Comparison of ENCODE assay signal across 10 cellular contexts in the genomic region with DNA sequence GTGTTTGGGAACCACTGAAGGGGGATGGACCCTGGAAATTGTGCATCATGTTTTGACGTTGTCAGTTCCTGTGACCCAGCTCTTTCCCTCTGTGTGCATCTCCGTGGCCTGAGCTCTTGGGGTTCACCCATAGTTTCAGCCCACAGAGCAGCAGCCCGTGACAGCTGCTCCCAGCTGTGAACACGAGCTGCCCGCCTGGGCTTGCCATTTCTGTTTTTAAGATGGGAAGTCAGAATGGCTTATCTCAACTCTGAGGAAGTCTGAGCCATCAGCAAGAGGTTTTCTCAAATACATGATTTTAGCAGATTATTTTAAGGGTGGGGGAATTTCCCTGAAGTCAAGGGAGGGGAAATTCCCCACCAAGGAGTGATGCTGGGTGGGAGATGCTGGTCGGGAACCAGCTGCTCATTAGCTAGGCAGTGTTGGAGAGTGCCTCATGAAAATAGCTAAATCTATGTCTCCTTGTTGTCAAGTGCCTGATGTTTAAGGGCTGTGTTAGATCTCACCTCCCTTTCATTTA. TPM values are rescaled to one million over a fixed set of nuclear protein-coding genes. Genes with fewer than 3 reads are reported as not detected.
DNase-seq lines count a peak whose midpoint lies in the region; ATAC-seq lines count a peak whose summit lies in the region.
"Had no signal": no experiment of that assay in that cellular context is flagged by ENCODE, and none has a peak within 500 bp of the region (broad histone marks: within the 10 kb centered on the region; RNA-seq: fewer than 3 reads in every experiment).

No MANE protein-coding gene starts in this region.

- H3K4me3 Mint-ChIP-seq in activated T-cell treated with anti-CD3 and anti-CD28 coated beads, Interleukin-2, amount 50 U/mL, for 24 hours = peak overlapping the region; percentile 69
- H3K4me3 Mint-ChIP-seq in stimulated activated effector memory CD8-positive, alpha-beta T cell treated with anti-CD3 and anti-CD28 coated beads, Interleukin-12 subunit alpha, Interleukin-12 subunit beta, amount 100 ng/mL, for 72 hours = peak overlapping the region; percentile 84

- peaks cover 47% of the 10 kb centered on the region for H3K36me3 Mint-ChIP-seq in activated T-cell treated with anti-CD3 and anti-CD28 coated beads, Interleukin-2, amount 50 U/mL, for 24 hours (ENCODE audit: low read depth)
- peaks cover 58% of the 10 kb centered on the region for H3K36me3 Mint-ChIP-seq in stimulated activated effector memory CD8-positive, alpha-beta T cell treated with anti-CD3 and anti-CD28 coated beads, Interleukin-12 subunit alpha, Interleukin-12 subunit beta, amount 100 ng/mL, for 72 hours

- no peaks in the 10 kb centered on the region for H3K27me3 Mint-ChIP-seq in activated T-cell treated with anti-CD3 and anti-CD28 coated beads, Interleukin-2, amount 50 U/mL, for 24 hours

- intact Hi-C loops in left colon (cut with DNase I, micrococcal nuclease) = no loop called here

- ATAC-seq in HG03460 (IDR thresholded peaks at IDR 0.05; ENCODE audit: unreplicated experiment) (peak; percentile 55), left colon (no peak)
- ATAC-seq in stimulated activated effector memory CD8-positive, alpha-beta T cell treated with anti-CD3 and anti-CD28 coated beads, Interleukin-12 subunit alpha, Interleukin-12 subunit beta, amount 100 ng/mL, for 72 hours = peak; percentile 76
- ATAC-seq: A549 had no signal

- H3K27ac Mint-ChIP-seq in activated T-cell treated with anti-CD3 and anti-CD28 coated beads, Interleukin-2, amount 50 U/mL, for 24 hours = peak overlapping the region; percentile 95
- peak overlapping the region; percentile 98 for H3K27ac Mint-ChIP-seq in stimulated activated effector memory CD8-positive, alpha-beta T cell treated with anti-CD3 and anti-CD28 coated beads, Interleukin-12 subunit alpha, Interleukin-12 subunit beta, amount 100 ng/mL, for 72 hours

- H3K9me3 Mint-ChIP-seq in activated T-cell treated with anti-CD3 and anti-CD28 coated beads, Interleukin-2, amount 50 U/mL, for 24 hours = no peaks in the 10 kb centered on the region
- no peaks in the 10 kb centered on the region for H3K9me3 Mint-ChIP-seq in stimulated activated effector memory CD8-positive, alpha-beta T cell treated with anti-CD3 and anti-CD28 coated beads, Interleukin-12 subunit alpha, Interleukin-12 subunit beta, amount 100 ng/mL, for 72 hours

- DNase-seq in NCI-H2171 treated with DMSO at 0.1 percent for 48 hours (lab: John Stamatoyannopoulos, UW) (peak; percentile 22), NCI-H2171 (lab: John Stamatoyannopoulos, UW) (no peak), left colon (peak; percentile 52 to 54), NCI-H2227 (lab: John Stamatoyannopoulos, UW; ENCODE audit: unreplicated experiment) (no peak), NCI-H2107 treated with DMSO at 0.1 percent for 48 hours (lab: John Stamatoyannopoulos, UW; ENCODE audit: unreplicated experiment) (no peak)
- peak; percentile 78 for DNase-seq in activated T-cell treated with anti-CD3 and anti-CD28 coated beads, Interleukin-2, amount 50 U/mL, for 24 hours
- peak in 1 of 2 donors; percentile 72 for DNase-seq in stimulated activated effector memory CD8-positive, alpha-beta T cell treated with anti-CD3 and anti-CD28 coated beads, Interleukin-12 subunit alpha, Interleukin-12 subunit beta, amount 100 ng/mL, for 72 hours (ENCODE audit: low spot score in 2 of 2)

- peaks cover 93% of the 10 kb centered on the region for H3K4me1 Mint-ChIP-seq in activated T-cell treated with anti-CD3 and anti-CD28 coated beads, Interleukin-2, amount 50 U/mL, for 24 hours (ENCODE audit: low read depth)
- peaks cover 92% of the 10 kb centered on the region for H3K4me1 Mint-ChIP-seq in stimulated activated effector memory CD8-positive, alpha-beta T cell treated with anti-CD3 and anti-CD28 coated beads, Interleukin-12 subunit alpha, Interleukin-12 subunit beta, amount 100 ng/mL, for 72 hours

RNA-seq across cellular contexts. Expression of a gene that starts 34.9 kb away (rescaled TPM):
- total RNA-seq in left colon = under 1 TPM in 1 of 2 donors, not detected in 1; 0.45 TPM
- total RNA-seq: T-helper 1 cell treated with Interleukin-12 subunit alpha and Interleukin-12 subunit beta and Interleukin-4 antibody, amounts not matched to agents 30 ng/mL and 1 ng/mL, for 36 hours had no signal

Comparison
In these comparisons a context has a peak if more than half of its experiments do, and no peak if none do; other contexts are left out.
1. DNase-seq: peak in NCI-H2171 treated with DMSO at 0.1 percent for 48 hours (single experiment), activated T-cell treated with anti-CD3 and anti-CD28 coated beads, Interleukin-2, amount 50 U/mL, for 24 hours (single experiment) and left colon (2 of 2); none in NCI-H2171 (single experiment), NCI-H2227 (single experiment) and NCI-H2107 treated with DMSO at 0.1 percent for 48 hours (single experiment).